ENCODE assay signal across 13 cellular contexts in the genomic region with DNA sequence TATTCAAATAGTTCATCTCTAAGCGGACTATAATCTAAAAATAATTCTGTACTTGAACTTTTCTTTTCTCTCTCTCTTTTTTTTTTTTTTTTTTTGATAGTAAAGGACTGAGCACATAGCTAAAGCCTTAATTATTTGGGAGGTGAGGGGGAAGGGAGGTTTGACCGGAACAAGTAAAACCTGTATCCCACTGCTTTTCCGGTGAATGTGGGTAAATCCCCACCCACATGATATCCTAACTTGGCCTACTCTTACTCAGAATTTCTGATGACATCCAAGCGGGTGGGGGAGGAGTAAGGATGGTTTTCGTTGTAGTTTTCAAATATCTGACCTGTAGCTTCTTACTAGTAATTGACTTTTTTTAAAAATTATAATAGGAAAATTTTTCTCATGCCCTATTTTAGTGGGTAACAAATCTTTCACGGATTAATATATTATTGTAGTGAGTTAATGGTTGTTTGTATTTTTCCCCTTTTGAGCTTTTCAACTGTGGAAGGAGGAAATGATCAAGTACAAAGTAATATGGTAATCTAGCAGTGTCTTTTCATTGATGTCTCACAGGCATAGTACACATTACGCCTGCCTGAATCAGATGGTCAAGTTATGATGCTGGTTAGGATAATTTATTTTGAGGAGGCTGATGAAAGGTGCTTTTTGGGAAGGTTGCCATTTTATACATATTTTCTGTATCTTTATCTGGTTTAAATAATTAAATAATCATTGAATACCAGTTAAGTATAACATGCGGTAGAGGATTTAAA. TPM values are rescaled to one million over a fixed set of nuclear protein-coding genes. Genes with fewer than 3 reads are reported as not detected.
DNase-seq lines count a peak whose midpoint lies in the region; ATAC-seq, FAIRE-seq and TF ChIP-seq lines count a peak whose summit lies in the region.
"Had no signal": no experiment of that assay in that cellular context is flagged by ENCODE, and none has a peak within 500 bp of the region (broad histone marks: within the 10 kb centered on the region; RNA-seq: fewer than 3 reads in every experiment).

No MANE protein-coding gene starts in this region.

- TF ChIP-seq POLR2A in K562 (conservative IDR thresholded peaks at IDR 0.05) = no peak

- H4K20me1 ChIP-seq in PC-9 (ENCODE audit: insufficient read depth) (0 out of 2 replicates have a peak, but pooled peaks cover 4% of the 10 kb centered on the region), K562 (replicated peaks; ENCODE audit: control insufficient read depth, insufficient read depth, low read length) (peaks cover 14% of the 10 kb centered on the region)

- no peak for ATAC-seq in K562
- ATAC-seq in stimulated activated memory B cell treated with anti-CD40 and anti-IgM and Interleukin-4, amounts not matched to agents 10 μg/mL and 1 μg/mL and 100 μg/mL, for 72 hours = no peak
- no peak for ATAC-seq in HG02870 (IDR thresholded peaks at IDR 0.05; ENCODE audit: unreplicated experiment)

- H3K4me2 ChIP-seq in PC-9 (peak overlapping the region; percentile 90), K562 (ENCODE audit: insufficient read depth, low read length) (no peak overlapping the region)

- POLR2A ChIA-PET in PC-9 (lab: Charles Lee; ENCODE audit: unreplicated experiment) (interaction anchor here (0.7 kb wide), 1 partner anchor 291 kb away, joined by 3 read pairs; no protein-coding TSS in a partner anchor), K562 (lab: Yijun Ruan, JAX) (interaction anchor here (0.7 to 4.7 kb wide), 5 partner anchors 9 to 321 kb away, joined by 3 to 23 read pairs (median 4); no protein-coding TSS in a partner anchor)

- DNase-seq in GM12865 (ENCODE audit: low read depth) = peak; percentile 40
- DNase-seq in PC-9 = peak; percentile 15 to 72
- DNase-seq in K562 (ENCODE audit: extremely low read depth in 1 of 4, low spot score in 3 of 4) = peak in 2 of 4 experiments; percentile 25 to 39
- DNase-seq in NCI-H2029 (lab: John Stamatoyannopoulos, UW) = no peak
- no peak for DNase-seq in inferior parietal cortex (ENCODE audit: extremely low spot score)
- DNase-seq: NCI-H2171, OCI-M1 had no signal

- CTCF ChIA-PET in PC-9 (lab: Charles Lee) (interaction anchor here (0.6 kb wide), 1 partner anchor 95 kb away, joined by 6 read pairs; no protein-coding TSS in a partner anchor), K562 (lab: Yijun Ruan, JAX; ENCODE audit: low intra/inter-chr PET ratio) (no interaction called here)

- TF ChIP-seq RAD21 in K562 (CRISPR knock-in tag; conservative IDR thresholded peaks at IDR 0.05 in 1 of 2, IDR thresholded peaks at IDR 0.05 in 1 of 2) = no peak

- no peak for TF ChIP-seq EP300 in K562 (IDR thresholded peaks at IDR 0.05; ENCODE audit: low read length)

- H2AFZ ChIP-seq in PC-9 (0 out of 2 replicates have a peak overlapping the region, but pooled peaks have one; percentile 55), K562 (ENCODE audit: low read depth, low read length) (peak overlapping the region; percentile 36; the same call in 1 of the 2 replicates)

- FAIRE-seq in K562 (lab: Jason Lieb, UNC) = no peak

- no peaks in the 10 kb centered on the region for H3K36me3 Mint-ChIP-seq in nephron (ENCODE audit: low read depth)
- H3K36me3 Mint-ChIP-seq in stimulated activated memory B cell treated with anti-CD40 and anti-IgM and Interleukin-4, amounts not matched to agents 10 μg/mL and 1 μg/mL and 100 μg/mL, for 72 hours = no peaks in the 10 kb centered on the region

- H3K27ac ChIP-seq in PC-9 (peak overlapping the region; percentile 76), K562 (ENCODE audit: extremely low read depth, low read depth, low read length) (no peak overlapping the region)
- H3K27ac ChIP-seq: HL-60 had no signal

- 53% methylated on average over 8 of the region's 8 CpGs for WGBS in K562 (ENCODE audit: insufficient coverage, low coverage, missing lambda C conversion rate)

- H3K27ac Mint-ChIP-seq in nephron = no peak overlapping the region
- H3K27ac Mint-ChIP-seq in stimulated activated memory B cell treated with anti-CD40 and anti-IgM and Interleukin-4, amounts not matched to agents 10 μg/mL and 1 μg/mL and 100 μg/mL, for 72 hours = no peak overlapping the region

- H3K9me2 ChIP-seq in PC-9 (ENCODE audit: insufficient read depth) = no peaks in the 10 kb centered on the region

- H3K9ac ChIP-seq in K562 (ENCODE audit: insufficient read depth in 1 of 2, low read depth in 2 of 2, low read length in 2 of 2) = no peak overlapping the region

- H3K36me3 ChIP-seq in PC-9 (ENCODE audit: low read depth) (no peaks in the 10 kb centered on the region), K562 (ENCODE audit: control insufficient read depth, insufficient read depth, low read length) (no peaks in the 10 kb centered on the region)
- H3K36me3 ChIP-seq: tibial nerve had no signal

- no peaks in the 10 kb centered on the region for H3K9me1 ChIP-seq in K562 (ENCODE audit: control insufficient read depth, insufficient read depth, low read length)

- intact Hi-C loops in PC-9 (cut with micrococcal nuclease; ENCODE audit: unreplicated experiment) = loop anchor here (2.0 to 10.0 kb wide), 3 partner anchors 82 to 319 kb away; a partner anchor contains a TSS
- intact Hi-C loops in K562 (cut with micrococcal nuclease) = loop anchor here (5.0 kb wide), 2 partner anchors 322 to 373 kb away; no protein-coding TSS in a partner anchor

- TF ChIP-seq CTCF in GM12865 (IDR thresholded peaks at IDR 0.05; ENCODE audit: insufficient read depth, low read depth, low read length, missing control alignments) = no peak
- no peak for TF ChIP-seq CTCF in PC-9 (conservative IDR thresholded peaks at IDR 0.05)
- no peak for TF ChIP-seq CTCF in K562 (IDR thresholded peaks at IDR 0.05 in 2 of 3, conservative IDR thresholded peaks at IDR 0.05 in 1 of 3; ENCODE audit: insufficient read depth in 2 of 3, low read depth in 1 of 3, low read length in 3 of 3)
- TF ChIP-seq CTCF in nephron (IDR thresholded peaks at IDR 0.05; ENCODE audit: unreplicated experiment in 3 of 3) = no peak

- no peaks in the 10 kb centered on the region for H3K9me3 Mint-ChIP-seq in nephron
- H3K9me3 Mint-ChIP-seq in stimulated activated memory B cell treated with anti-CD40 and anti-IgM and Interleukin-4, amounts not matched to agents 10 μg/mL and 1 μg/mL and 100 μg/mL, for 72 hours = no peaks in the 10 kb centered on the region
- H3K9me3 Mint-ChIP-seq: central memory CD8-positive, alpha-beta T cell had no signal

- H3K27me3 ChIP-seq in PC-9 (ENCODE audit: insufficient read depth, low read depth) (no peaks in the 10 kb centered on the region), K562 (ENCODE audit: control insufficient read depth in 2 of 2, insufficient read depth in 2 of 2, low read length in 2 of 2) (no peaks in the 10 kb centered on the region)
- H3K27me3 ChIP-seq: tibial nerve had no signal

- peak overlapping the region; percentile 19 to 49 (median 21) for H3K4me3 Mint-ChIP-seq in nephron
- H3K4me3 Mint-ChIP-seq in stimulated activated memory B cell treated with anti-CD40 and anti-IgM and Interleukin-4, amounts not matched to agents 10 μg/mL and 1 μg/mL and 100 μg/mL, for 72 hours = no peak overlapping the region
- H3K4me3 Mint-ChIP-seq: central memory CD8-positive, alpha-beta T cell had no signal

- peaks cover 37% of the 10 kb centered on the region for H3K4me1 ChIP-seq in PC-9 (replicated peaks; ENCODE audit: insufficient read depth)
- peaks cover 25% of the 10 kb centered on the region in 2 experiments; a peak in 4 of 5 replicates for H3K4me1 ChIP-seq in K562 (replicated peaks in 1 of 2; ENCODE audit: control insufficient read depth in 2 of 2, insufficient read depth in 2 of 2, low read length in 2 of 2)

- H3K4me3 ChIP-seq in GM12865 (ENCODE audit: low read depth, low read length) (no peak overlapping the region), PC-9 (no peak overlapping the region), K562 (no peak overlapping the region)
- H3K4me3 ChIP-seq: tibial nerve had no signal

- BruUV-seq in PC-9 (replicated peaks; lab: Mats Ljungman, UMichigan) (no TSS peak), K562 (replicated peaks; lab: Mats Ljungman, UMichigan) (no TSS peak)

- peaks cover 23% of the 10 kb centered on the region for H3K4me1 Mint-ChIP-seq in nephron
- peaks cover 33% of the 10 kb centered on the region for H3K4me1 Mint-ChIP-seq in stimulated activated memory B cell treated with anti-CD40 and anti-IgM and Interleukin-4, amounts not matched to agents 10 μg/mL and 1 μg/mL and 100 μg/mL, for 72 hours

- in situ Hi-C loops in K562 (cut with MboI) = no loop called here

- peaks cover 8% of the 10 kb centered on the region for H3F3A ChIP-seq in PC-9 (ENCODE audit: insufficient read depth, low read depth)

- H3K27me3 Mint-ChIP-seq in nephron (ENCODE audit: low read depth) = peaks cover 27% of the 10 kb centered on the region
- no peaks in the 10 kb centered on the region for H3K27me3 Mint-ChIP-seq in stimulated activated memory B cell treated with anti-CD40 and anti-IgM and Interleukin-4, amounts not matched to agents 10 μg/mL and 1 μg/mL and 100 μg/mL, for 72 hours
- H3K27me3 Mint-ChIP-seq: central memory CD8-positive, alpha-beta T cell had no signal

- H3K9me3 ChIP-seq in PC-9 (ENCODE audit: insufficient read depth, low read depth) (no peaks in the 10 kb centered on the region), K562 (replicated peaks; ENCODE audit: control insufficient read depth, insufficient read depth, low read depth, low read length) (no peaks in the 10 kb centered on the region)
- H3K9me3 ChIP-seq: tibial nerve had no signal

- H3K79me2 ChIP-seq in PC-9 (ENCODE audit: low read depth) (peaks cover 23% of the 10 kb centered on the region), K562 (ENCODE audit: control insufficient read depth, insufficient read depth, low read length) (peaks cover 23% of the 10 kb centered on the region)

TF ChIP-seq in K562, 482 proteins besides CTCF, POLR2A, EP300 and RAD21 (continues in another document):
- no peak for TF ChIP-seq SMARCA5 (IDR thresholded peaks at IDR 0.05)

RNA-seq across cellular contexts. Expression of a gene that starts 2.2 kb away (rescaled TPM):
- 25.5 and 27.6 TPM in 2 replicates for total RNA-seq in PC-9 (2021)
- 31.2 and 65.3 TPM in 2 replicates for total RNA-seq in K562 (2011; cell fraction: chromatin; rRNA removed; ENCODE audit: low replicate concordance)
- 11.2 and 15.0 TPM in 2 replicates for total RNA-seq in K562 (2011; cell fraction: nucleolus; rRNA removed)
- 29.9 and 45.8 TPM in 2 replicates for total RNA-seq in K562 (2011; cell fraction: nucleoplasm; rRNA removed)
- total RNA-seq in K562 (2014; rRNA removed) = 14.0 and 18.3 TPM in 2 replicates
- 14.7 and 17.1 TPM in 2 replicates for total RNA-seq in K562 (2014; rRNA removed; fragmentation: Illumina TruSeq; extraction: Trizol)
- total RNA-seq in K562 (2015; rRNA removed; fragmentation: Illumina TruSeq; extraction: Trizol) = 10.1 and 12.5 TPM in 2 replicates
- total RNA-seq in K562 (2021) = 16.2 and 23.1 TPM in 2 replicates
- polyA plus RNA-seq in K562 (2011; rRNA removed) = 11.1 and 16.3 TPM in 2 replicates
- 4.0 and 4.7 TPM in 2 replicates for polyA plus RNA-seq in K562 (2011; cell fraction: cytosol; rRNA removed)
- 13.8 and 14.7 TPM in 2 replicates for polyA plus RNA-seq in K562 (2011; cell fraction: nucleus; rRNA removed)
- polyA plus RNA-seq in K562 (2012) = 8.3 and 11.9 TPM in 2 replicates
- polyA plus RNA-seq in K562 (2014; fragmentation: Illumina TruSeq; extraction: Trizol) = 11.4 and 14.5 TPM in 2 replicates
- 1 to 10 TPM; 4.3 to 6.8 TPM for polyA plus RNA-seq in K562 (2014; fragmentation: Nextera tagmentation; extraction: Ambion mirVana)
- polyA plus RNA-seq in K562 (2014; rRNA removed) = 9.0 and 14.6 TPM in 2 replicates
- polyA minus RNA-seq in K562 (2011; rRNA and poly(A)+ RNA removed) = 21.9 and 28.0 TPM in 2 replicates
- polyA minus RNA-seq in K562 (2011; cell fraction: cytosol; rRNA and poly(A)+ RNA removed) = 4.8 and 11.7 TPM in 2 replicates
- polyA minus RNA-seq in K562 (2011; cell fraction: nucleus; rRNA and poly(A)+ RNA removed) = 21.4 and 33.0 TPM in 2 replicates

Comparison
In these comparisons a context has a peak if more than half of its experiments do, and no peak if none do; other contexts are left out.
1. DNase-seq: peak in GM12865 (single experiment) and PC-9 (2 of 2); none in NCI-H2029 (single experiment) and inferior parietal cortex (single experiment).